8 cellular contexts compared by ENCODE assay signal in the genomic region with DNA sequence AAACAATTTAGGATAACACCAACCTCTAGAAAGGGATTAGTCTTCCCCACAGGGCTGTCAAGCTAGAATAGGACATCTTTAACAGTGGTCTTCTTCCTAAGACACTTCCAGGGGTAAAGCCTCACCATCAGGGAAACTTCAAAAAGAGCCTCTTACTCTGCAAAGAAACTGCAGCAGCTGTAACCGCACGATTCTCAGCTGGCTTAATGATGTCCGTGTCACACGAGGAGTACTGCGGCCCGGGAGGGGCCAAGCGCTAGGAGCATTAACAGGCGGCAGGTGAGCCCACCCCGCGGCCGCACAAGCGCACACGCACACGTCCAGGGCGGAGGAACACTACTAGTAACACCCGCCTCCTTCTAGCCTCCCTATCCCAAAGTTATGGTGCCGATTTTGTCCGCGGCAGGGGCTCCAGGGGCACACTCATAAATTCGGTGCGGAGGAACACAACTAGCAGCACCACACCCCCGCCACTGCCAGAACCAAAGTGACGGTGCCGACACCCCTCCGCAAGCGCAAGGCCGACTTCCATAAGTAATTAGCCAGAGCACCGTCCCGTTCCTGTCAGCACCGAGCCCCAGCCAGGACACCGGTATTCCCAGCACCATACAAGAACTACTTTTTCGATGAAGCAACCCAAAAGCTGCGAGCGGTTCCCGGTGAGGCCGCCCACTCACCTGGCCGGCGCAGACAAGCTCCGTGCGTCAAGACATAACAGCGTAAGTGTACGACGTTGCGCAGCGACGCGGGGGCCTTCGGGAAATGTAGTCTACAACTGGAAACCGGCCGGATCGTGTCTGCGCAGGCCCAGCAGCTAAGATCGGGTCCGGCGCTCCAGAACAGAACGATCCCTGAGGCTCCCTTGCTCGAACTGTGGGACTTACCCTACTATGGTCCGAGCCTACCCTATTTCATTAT. TPM values are rescaled to one million over a fixed set of nuclear protein-coding genes. Genes with fewer than 3 reads are reported as not detected.
DNase-seq lines count a peak whose midpoint lies in the region; ATAC-seq, FAIRE-seq and TF ChIP-seq lines count a peak whose summit lies in the region.

A gene (plus strand): TSS at position 813 of the 918 bp plus-strand sequence. CDS start 3,572 bp downstream, outside the sequence.
A gene (minus strand): TSS at position 729 of the 918 bp plus-strand sequence. CDS start 8,116 bp downstream, outside the sequence.

- no peak for TF ChIP-seq EP300 in A549 (IDR thresholded peaks at IDR 0.05)

- no peak for TF ChIP-seq RAD21 in A549 (conservative IDR thresholded peaks at IDR 0.05 in 1 of 2, IDR thresholded peaks at IDR 0.05 in 1 of 2)

- DNase-seq in A549 (ENCODE audit: low read depth in 1 of 2, low spot score in 1 of 2) (peak; percentile 83 to 97), NCI-H2196 treated with DMSO at 0.1 percent for 48 hours (lab: John Stamatoyannopoulos, UW; ENCODE audit: unreplicated experiment) (peak; percentile 91), cerebellar cortex (ENCODE audit: low spot score) (peak; percentile 97), iris pigment epithelial cell (ENCODE audit: low read depth) (peak; percentile 98), spleen (peak; percentile 97)

- peak; percentile 43; the same call in 1 of the 2 replicates for TF ChIP-seq POLR2A in A549 (IDR thresholded peaks at IDR 0.05; ENCODE audit: low read length)
- peak in 2 of 3 donors; percentile 7 to 70 for TF ChIP-seq POLR2A in spleen (IDR thresholded peaks at IDR 0.05)

- peak; percentile 67 for FAIRE-seq in A549 (lab: Jason Lieb, UNC)

- 11% methylated on average over 58 of the region's 58 CpGs for WGBS in A549 (ENCODE audit: missing lambda C conversion rate)
- 0 to 1% (median 1%) methylated on average over 45 to 58 of the region's 58 CpGs for WGBS in spleen, 5 donors

- ATAC-seq in A549 (peak; percentile 98 to 100), GM18861 (IDR thresholded peaks at IDR 0.05; ENCODE audit: unreplicated experiment) (peak; percentile 93), HG03103 (IDR thresholded peaks at IDR 0.05; ENCODE audit: low read depth, unreplicated experiment) (peak; percentile 96)
- ATAC-seq in activated CD4-positive, CD25-positive, alpha-beta regulatory T cell treated with anti-CD3 and anti-CD28 coated beads, Interleukin-2, amount 50 U/mL, for 24 hours, result peak; percentile 98 to 99

- peak within 1 kb of the TSS; percentile 81 for H3K4me2 ChIP-seq in A549

- H3K4me3 ChIP-seq in A549, result peak within 1 kb of the TSS; percentile 57
- H3K4me3 ChIP-seq in spleen, result peak within 1 kb of the TSS; percentile 41 to 90 (median 70)

- intact Hi-C loops in spleen (cut with DNase I; ENCODE audit: low total_unique reads), result no loop called here

- no peaks in the 10 kb centered on the region for H3K4me1 ChIP-seq in A549
- peaks cover 12 to 33% (median 21%) of the 10 kb centered on the region in 6 donors for H3K4me1 ChIP-seq in spleen

- no peak for TF ChIP-seq CTCF in A549 (IDR thresholded peaks at IDR 0.05)
- TF ChIP-seq CTCF in spleen (IDR thresholded peaks at IDR 0.05 in 8 of 11, conservative IDR thresholded peaks at IDR 0.05 in 3 of 11), result peak in 1 of 11 experiments; percentile 19

- POLR2A ChIA-PET in A549 (lab: Yijun Ruan, JAX), result interaction anchor here (0.5 to 1.5 kb wide), 10 partner anchors 11 to 1380 kb away, joined by 3 to 9 read pairs (median 4); a partner anchor contains a TSS

- peaks cover 0 to 51% (median 12%) of the 10 kb centered on the region in 6 donors for H3K36me3 ChIP-seq in spleen

- H3K27ac ChIP-seq in A549, result peak within 1 kb of the TSS; percentile 50 to 72; a peak in 5 of 6 replicates
- peak within 1 kb of the TSS; percentile 80 to 97 (median 91) for H3K27ac ChIP-seq in spleen

- H3K9me3 ChIP-seq in A549 (peaks cover 88% of the 10 kb centered on the region), spleen (peaks cover 3 to 26% (median 17%) of the 10 kb centered on the region in 8 donors)

- H3K27me3 ChIP-seq in spleen (replicated peaks in 1 of 7), result no peaks in the 10 kb centered on the region

- CTCF ChIA-PET in A549 (lab: Yijun Ruan, JAX), result interaction anchor here (0.6 to 1.3 kb wide), 3 partner anchors 10 to 577 kb away, joined by 3 to 4 read pairs (median 3); no protein-coding TSS in a partner anchor

TF ChIP-seq in A549, 52 proteins besides CTCF, POLR2A, EP300 and RAD21 (continues in another document):
- peak; percentile 31 to 68; a peak in 3 of 4 replicates for TF ChIP-seq CEBPB (IDR thresholded peaks at IDR 0.05)
- 0 out of 2 replicates have a peak, but pooled peaks have one; percentile 46 for TF ChIP-seq MYC (IDR thresholded peaks at IDR 0.05; ENCODE audit: borderline replicate concordance, low read length)
- TF ChIP-seq PHF8 (IDR thresholded peaks at IDR 0.05; ENCODE audit: borderline replicate concordance, low read depth), result peak; percentile 15; the same call in 1 of the 2 replicates
- TF ChIP-seq CHD2 (IDR thresholded peaks at IDR 0.05; ENCODE audit: low read length, partially characterized antibody), result no peak
- no peak for TF ChIP-seq CHD4 (IDR thresholded peaks at IDR 0.05; ENCODE audit: borderline replicate concordance)
- no peak for TF ChIP-seq RFX5 (IDR thresholded peaks at IDR 0.05)
- peak in 1 of 2 experiments; percentile 54; a peak in 1 of 5 replicates for TF ChIP-seq JUN (IDR thresholded peaks at IDR 0.05)
- TF ChIP-seq JUNB (IDR thresholded peaks at IDR 0.05), result no peak
- no peak for TF ChIP-seq MAFK (IDR thresholded peaks at IDR 0.05; ENCODE audit: partially characterized antibody)
- TF ChIP-seq FOXS1 (CRISPR knock-in tag; IDR thresholded peaks at IDR 0.05), result 0 out of 2 replicates have a peak, but pooled peaks have one; percentile 14
- TF ChIP-seq, protein P1, sequence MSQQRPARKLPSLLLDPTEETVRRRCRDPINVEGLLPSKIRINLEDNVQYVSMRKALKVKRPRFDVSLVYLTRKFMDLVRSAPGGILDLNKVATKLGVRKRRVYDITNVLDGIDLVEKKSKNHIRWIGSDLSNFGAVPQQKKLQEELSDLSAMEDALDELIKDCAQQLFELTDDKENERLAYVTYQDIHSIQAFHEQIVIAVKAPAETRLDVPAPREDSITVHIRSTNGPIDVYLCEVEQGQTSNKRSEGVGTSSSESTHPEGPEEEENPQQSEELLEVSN (IDR thresholded peaks at IDR 0.05; ENCODE audit: borderline replicate concordance, low read depth), result peak; percentile 61; the same call in 1 of the 2 replicates
- TF ChIP-seq, protein P2, sequence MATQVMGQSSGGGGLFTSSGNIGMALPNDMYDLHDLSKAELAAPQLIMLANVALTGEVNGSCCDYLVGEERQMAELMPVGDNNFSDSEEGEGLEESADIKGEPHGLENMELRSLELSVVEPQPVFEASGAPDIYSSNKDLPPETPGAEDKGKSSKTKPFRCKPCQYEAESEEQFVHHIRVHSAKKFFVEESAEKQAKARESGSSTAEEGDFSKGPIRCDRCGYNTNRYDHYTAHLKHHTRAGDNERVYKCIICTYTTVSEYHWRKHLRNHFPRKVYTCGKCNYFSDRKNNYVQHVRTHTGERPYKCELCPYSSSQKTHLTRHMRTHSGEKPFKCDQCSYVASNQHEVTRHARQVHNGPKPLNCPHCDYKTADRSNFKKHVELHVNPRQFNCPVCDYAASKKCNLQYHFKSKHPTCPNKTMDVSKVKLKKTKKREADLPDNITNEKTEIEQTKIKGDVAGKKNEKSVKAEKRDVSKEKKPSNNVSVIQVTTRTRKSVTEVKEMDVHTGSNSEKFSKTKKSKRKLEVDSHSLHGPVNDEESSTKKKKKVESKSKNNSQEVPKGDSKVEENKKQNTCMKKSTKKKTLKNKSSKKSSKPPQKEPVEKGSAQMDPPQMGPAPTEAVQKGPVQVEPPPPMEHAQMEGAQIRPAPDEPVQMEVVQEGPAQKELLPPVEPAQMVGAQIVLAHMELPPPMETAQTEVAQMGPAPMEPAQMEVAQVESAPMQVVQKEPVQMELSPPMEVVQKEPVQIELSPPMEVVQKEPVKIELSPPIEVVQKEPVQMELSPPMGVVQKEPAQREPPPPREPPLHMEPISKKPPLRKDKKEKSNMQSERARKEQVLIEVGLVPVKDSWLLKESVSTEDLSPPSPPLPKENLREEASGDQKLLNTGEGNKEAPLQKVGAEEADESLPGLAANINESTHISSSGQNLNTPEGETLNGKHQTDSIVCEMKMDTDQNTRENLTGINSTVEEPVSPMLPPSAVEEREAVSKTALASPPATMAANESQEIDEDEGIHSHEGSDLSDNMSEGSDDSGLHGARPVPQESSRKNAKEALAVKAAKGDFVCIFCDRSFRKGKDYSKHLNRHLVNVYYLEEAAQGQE (IDR thresholded peaks at IDR 0.05), result no peak
- TF ChIP-seq GATA3 (IDR thresholded peaks at IDR 0.05; ENCODE audit: borderline replicate concordance), result peak; percentile 34
- TF ChIP-seq MAZ (IDR thresholded peaks at IDR 0.05; ENCODE audit: borderline replicate concordance, low read depth, low read length), result no peak
- no peak for TF ChIP-seq ZSCAN20 (CRISPR knock-in tag; IDR thresholded peaks at IDR 0.05)
- TF ChIP-seq, protein P3, sequence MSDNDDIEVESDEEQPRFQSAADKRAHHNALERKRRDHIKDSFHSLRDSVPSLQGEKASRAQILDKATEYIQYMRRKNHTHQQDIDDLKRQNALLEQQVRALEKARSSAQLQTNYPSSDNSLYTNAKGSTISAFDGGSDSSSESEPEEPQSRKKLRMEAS (IDR thresholded peaks at IDR 0.05), result peak; percentile 56
- TF ChIP-seq BHLHE40 (IDR thresholded peaks at IDR 0.05; ENCODE audit: low read depth, low read length), result no peak
- TF ChIP-seq CBX8 (IDR thresholded peaks at IDR 0.05), result no peak
- no peak for TF ChIP-seq ESRRA (IDR thresholded peaks at IDR 0.05; ENCODE audit: borderline replicate concordance, low read length)
- TF ChIP-seq, protein P4, sequence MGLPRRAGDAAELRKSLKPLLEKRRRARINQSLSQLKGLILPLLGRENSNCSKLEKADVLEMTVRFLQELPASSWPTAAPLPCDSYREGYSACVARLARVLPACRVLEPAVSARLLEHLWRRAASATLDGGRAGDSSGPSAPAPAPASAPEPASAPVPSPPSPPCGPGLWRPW (IDR thresholded peaks at IDR 0.05), result no peak

RNA-seq across cellular contexts. Expression of the first gene that starts in this region (rescaled TPM):
- polyA plus RNA-seq in A549 (2011; rRNA removed) (0.12 and 0.13 TPM in 2 replicates), A549 (2017; fragmentation: RNase III; extraction: RNeasy Plus Mini Kit Qiagen cat#74134 plus additional on column Dnase treatment) (0.15 to 0.39 TPM (median 0.22 TPM) in 3 replicates), spleen (1 to 10 TPM; 3.8 to 4.8 (median 4.0) TPM)
- 0.05 TPM in 1 of 2 replicates, not detected in the other for polyA plus RNA-seq in A549 (2012; cell fraction: cytosol; rRNA removed)
- polyA plus RNA-seq in A549 (2012; cell fraction: nucleus; rRNA removed), result not detected in 2 replicates
- not detected in 2 replicates for polyA minus RNA-seq in A549 (2011; rRNA and poly(A)+ RNA removed)
- total RNA-seq in spleen, result 1 to 10 TPM; 4.7 to 9.8 (median 6.8) TPM

RNA-seq across cellular contexts. Expression of the second gene that starts in this region (rescaled TPM):
- 2.5 and 2.7 TPM in 2 replicates for polyA plus RNA-seq in A549 (2011; rRNA removed)
- polyA plus RNA-seq in A549 (2012; cell fraction: cytosol; rRNA removed), result 0.30 and 0.32 TPM in 2 replicates
- polyA plus RNA-seq in A549 (2012; cell fraction: nucleus; rRNA removed), result 0.23 and 0.31 TPM in 2 replicates
- 0.97 to 1.4 TPM (median 1.3 TPM) in 3 replicates for polyA plus RNA-seq in A549 (2017; fragmentation: RNase III; extraction: RNeasy Plus Mini Kit Qiagen cat#74134 plus additional on column Dnase treatment)
- 0.78 and 0.95 TPM in 2 replicates for polyA minus RNA-seq in A549 (2011; rRNA and poly(A)+ RNA removed)
- total RNA-seq in spleen, result 1 to 10 TPM; 4.7 to 9.4 (median 6.9) TPM
- polyA plus RNA-seq in spleen, result 1 to 10 TPM; 2.2 to 3.0 (median 2.7) TPM

Comparison
In these comparisons a context has a peak if more than half of its experiments do, and no peak if none do; other contexts are left out.
1. Peak in every context shown above with its lines: DNase-seq, ATAC-seq, H3K4me3 ChIP-seq and H3K27ac ChIP-seq.